23 cellular contexts compared by ENCODE assay signal in the genomic region with DNA sequence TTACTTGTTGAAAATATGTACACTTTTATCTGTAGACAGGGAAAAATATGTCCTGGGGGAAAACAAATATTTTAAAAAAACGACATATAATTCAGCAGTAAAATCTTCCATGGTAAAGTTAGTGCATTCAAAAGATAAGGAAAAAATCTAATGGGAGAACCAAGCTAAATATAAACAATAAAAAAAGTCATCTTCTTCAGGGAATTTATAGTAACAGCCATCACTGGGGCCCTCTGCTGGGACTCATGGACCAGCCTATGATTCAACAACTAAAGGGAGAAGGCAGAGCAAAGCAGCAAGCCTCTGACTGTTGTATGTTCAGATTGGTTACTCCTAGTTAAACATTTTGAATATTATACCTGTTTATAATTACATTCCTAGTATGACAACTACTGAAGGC.
DNase-seq lines count a peak whose midpoint lies in the region; ATAC-seq and TF ChIP-seq lines count a peak whose summit lies in the region.
"Had no signal": no experiment of that assay in that cellular context is flagged by ENCODE, and none has a peak within 500 bp of the region (broad histone marks: within the 10 kb centered on the region; RNA-seq: fewer than 3 reads in every experiment).

No MANE protein-coding gene starts in this region.

- no peaks in the 10 kb centered on the region for H3K36me3 Mint-ChIP-seq in CD8-positive, alpha-beta memory T cell

- H3K4me3 ChIP-seq in left ventricle myocardium inferior (no peak overlapping the region), epithelial cell of proximal tubule (ENCODE audit: low read depth, low read length) (no peak overlapping the region), tibial artery (no peak overlapping the region)
- H3K4me3 ChIP-seq in CD8-positive, alpha-beta memory T cell (ENCODE audit: low read length): no peak overlapping the region
- H3K4me3 ChIP-seq: GM12878, K562, lower lobe of right lung had no signal

- intact Hi-C loops in left ventricle myocardium inferior (cut with micrococcal nuclease) (no loop called here), Right ventricle myocardium inferior (cut with DNase I) (loop anchor here (10.0 kb wide), 1 partner anchor 401 kb away; no protein-coding TSS in a partner anchor), tibial artery (cut with DNase I; ENCODE audit: low total_unique reads) (no loop called here)

- CTCF ChIA-PET in CD8-positive, alpha-beta memory T cell (lab: Charles Lee): no interaction called here

- H3K9me3 ChIP-seq in left ventricle myocardium inferior (replicated peaks) (peaks cover under 1% of the 10 kb centered on the region), tibial artery (no peaks in the 10 kb centered on the region)
- H3K9me3 ChIP-seq in CD8-positive, alpha-beta memory T cell (ENCODE audit: low read length): no peaks in the 10 kb centered on the region
- H3K9me3 ChIP-seq: lower lobe of right lung had no signal

- TF ChIP-seq CTCF in left ventricle myocardium inferior (IDR thresholded peaks at IDR 0.05; ENCODE audit: borderline replicate concordance): peak; percentile 45
- TF ChIP-seq CTCF in epithelial cell of proximal tubule (conservative IDR thresholded peaks at IDR 0.05; ENCODE audit: low read depth, low read length): peak; percentile 25
- TF ChIP-seq CTCF in tibial artery (IDR thresholded peaks at IDR 0.05): peak in 1 of 2 experiments; percentile 27

- peaks cover 6 to 8% of the 10 kb centered on the region in 2 donors for H3K27me3 Mint-ChIP-seq in CD8-positive, alpha-beta memory T cell

- H3K27me3 ChIP-seq in left ventricle myocardium inferior (ENCODE audit: low read depth) (no peaks in the 10 kb centered on the region), tibial artery (no peaks in the 10 kb centered on the region)
- no peaks in the 10 kb centered on the region for H3K27me3 ChIP-seq in CD8-positive, alpha-beta memory T cell (ENCODE audit: insufficient read depth, low read length, poor library complexity, severe bottlenecking)

- POLR2A ChIA-PET in CD8-positive, alpha-beta memory T cell (lab: Charles Lee): no interaction called here

- H3K4me1 Mint-ChIP-seq in CD8-positive, alpha-beta memory T cell: no peaks in the 10 kb centered on the region

- no peak overlapping the region for H3K27ac ChIP-seq in left ventricle myocardium inferior (replicated peaks)
- H3K27ac ChIP-seq in tibial artery: peak overlapping the region; percentile 47 to 55
- H3K27ac ChIP-seq in CD8-positive, alpha-beta memory T cell (ENCODE audit: low read depth, low read length): no peak overlapping the region
- H3K27ac ChIP-seq: C4-2B, lower lobe of right lung had no signal

- no peak for DNase-seq in left ventricle myocardium inferior
- DNase-seq in Right ventricle myocardium inferior (ENCODE audit: missing footprints): no peak
- peak; percentile 11 for DNase-seq in SK-MEL-5 (ENCODE audit: low read depth, low spot score)
- DNase-seq in epithelial cell of proximal tubule (ENCODE audit: low read depth): no peak
- DNase-seq in tibial artery: no peak
- DNase-seq in COLO668 (lab: John Stamatoyannopoulos, UW; ENCODE audit: unreplicated experiment): no peak
- DNase-seq in SKM-1 treated with dmso at 0.1 percent for 144 hours (lab: John Stamatoyannopoulos, UW; ENCODE audit: unreplicated experiment): no peak
- no peak for DNase-seq in CD8-positive, alpha-beta memory T cell
- DNase-seq: activated CD8-positive, alpha-beta memory T cell treated with anti-CD3 and anti-CD28 coated beads for 24 hours; activated naive CD4-positive, alpha-beta T cell treated with anti-CD3 and anti-CD28 coated beads for 36 hours; activated T-cell treated with anti-CD3 and anti-CD28 coated beads, Interleukin-2, amount 50 U/mL, for 4 hours; anterior cingulate cortex; hippocampal formation; lower lobe of right lung; MV-4-11; NCI-H1930; nucleus accumbens; retina; stimulated activated CD4-positive, alpha-beta T cell treated with anti-CD3 and anti-CD28 coated beads, Interleukin-12 subunit alpha, Interleukin-12 subunit beta, amount 100 ng/mL, for 4 hours; stimulated activated CD8-positive, alpha-beta memory T cell treated with anti-CD3 and anti-CD28 coated beads, Interleukin-4, amount 100 ng/mL, for 48 hours had no signal

- peaks cover 0 to 5% (median 0%) of the 10 kb centered on the region in 5 donors for H3K9me3 Mint-ChIP-seq in CD8-positive, alpha-beta memory T cell
- H3K9me3 Mint-ChIP-seq: activated naive CD4-positive, alpha-beta T cell treated with anti-CD3 and anti-CD28 coated beads for 36 hours; activated T-cell treated with anti-CD3 and anti-CD28 coated beads, Interleukin-2, amount 50 U/mL, for 4 hours had no signal

- peaks cover 8% of the 10 kb centered on the region for H3K4me1 ChIP-seq in left ventricle myocardium inferior
- H3K4me1 ChIP-seq in tibial artery: peaks cover 0 to 44% (median 6%) of the 10 kb centered on the region in 4 donors
- no peaks in the 10 kb centered on the region for H3K4me1 ChIP-seq in CD8-positive, alpha-beta memory T cell (ENCODE audit: insufficient read depth, low read length)
- H3K4me1 ChIP-seq: lower lobe of right lung had no signal

- H3K27ac Mint-ChIP-seq in CD8-positive, alpha-beta memory T cell: peak overlapping the region in 1 of 8 donors; percentile 15
- H3K27ac Mint-ChIP-seq: activated naive CD4-positive, alpha-beta T cell treated with anti-CD3 and anti-CD28 coated beads for 36 hours had no signal

- no peak for ATAC-seq in Right ventricle myocardium inferior
- ATAC-seq: activated T-cell treated with anti-CD3 and anti-CD28 coated beads, Interleukin-2, amount 50 U/mL, for 4 hours; GM12878; K562; lower lobe of right lung had no signal

- H3K4me3 Mint-ChIP-seq in CD8-positive, alpha-beta memory T cell: no peak overlapping the region
- H3K4me3 Mint-ChIP-seq: activated naive CD4-positive, alpha-beta T cell treated with anti-CD3 and anti-CD28 coated beads for 36 hours; activated T-cell treated with anti-CD3 and anti-CD28 coated beads, Interleukin-2, amount 50 U/mL, for 4 hours had no signal

- in situ Hi-C loops in SK-MEL-5 (cut with HindIII; ENCODE audit: low pct_unique_long_range_greater_than_20kb, low sequenced_read_pairs): no loop called here

- H3K36me3 ChIP-seq in left ventricle myocardium inferior (no peaks in the 10 kb centered on the region), tibial artery (no peaks in the 10 kb centered on the region)
- no peaks in the 10 kb centered on the region for H3K36me3 ChIP-seq in CD8-positive, alpha-beta memory T cell (ENCODE audit: insufficient read depth, low read length)
- H3K36me3 ChIP-seq: lower lobe of right lung had no signal

Comparison
In these comparisons a context has a peak if more than half of its experiments do, and no peak if none do; other contexts are left out.
1. H3K27ac ChIP-seq: peak in tibial artery (2 of 2); none in left ventricle myocardium inferior (single experiment) and CD8-positive, alpha-beta memory T cell (single experiment).